Comparison of ENCODE assay signal across 21 cellular contexts in the genomic region with DNA sequence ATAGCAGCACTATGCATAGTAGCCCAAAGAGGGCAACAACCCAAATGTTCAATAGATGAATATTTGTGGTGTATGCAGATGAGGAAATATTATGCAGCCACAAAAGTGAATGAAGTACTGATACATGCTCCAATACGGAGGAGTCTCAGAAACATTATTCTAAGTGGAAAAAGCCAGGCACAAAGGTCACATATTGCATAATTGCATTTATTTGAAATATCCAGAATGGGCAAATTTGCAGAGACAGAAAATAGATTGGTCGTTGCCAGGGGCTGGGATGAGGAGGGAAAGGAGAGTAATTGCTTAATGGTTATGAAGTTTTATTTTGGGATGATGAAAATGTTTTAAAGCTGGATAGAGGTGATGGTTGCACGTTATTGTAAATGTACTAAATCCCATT.
"Had no signal": no experiment of that assay in that cellular context is flagged by ENCODE, and none has a peak within 500 bp of the region (broad histone marks: within the 10 kb centered on the region; RNA-seq: fewer than 3 reads in every experiment).

No MANE protein-coding gene starts in this region.

- H3K4me1 ChIP-seq: colonic mucosa, gastrocnemius medialis, heart right ventricle, left ventricle myocardium inferior, lower lobe of right lung had no signal

- H3K27ac ChIP-seq: colonic mucosa, epithelial cell of prostate, esophagus squamous epithelium, gastrocnemius medialis, heart right ventricle, left ventricle myocardium inferior, lower lobe of right lung had no signal

- H3K9me3 ChIP-seq: colonic mucosa, esophagus squamous epithelium, gastrocnemius medialis, heart right ventricle, lower lobe of right lung, mucosa of descending colon had no signal

- H3K36me3 ChIP-seq: colonic mucosa, esophagus squamous epithelium, gastrocnemius medialis, heart right ventricle, left ventricle myocardium inferior, lower lobe of right lung had no signal

- ATAC-seq: effector memory CD8-positive, alpha-beta T cell; esophagus mucosa; gastrocnemius medialis; heart right ventricle; lower lobe of right lung; mucosa of descending colon had no signal

- H3K4me3 ChIP-seq: colonic mucosa, esophagus squamous epithelium, gastrocnemius medialis, heart right ventricle, left ventricle myocardium inferior, lower lobe of right lung, mucosa of descending colon had no signal

- H3K27me3 ChIP-seq: colonic mucosa, gastrocnemius medialis had no signal

- DNase-seq: colonic mucosa; cortex of kidney; effector CD8-positive, alpha-beta T cell; effector memory CD8-positive, alpha-beta T cell; endodermal cell; erythroblast; esophagus squamous epithelium; foreskin fibroblast; foreskin melanocyte; gastrocnemius medialis; glutamatergic neuron; heart right ventricle; hippocampal formation; left cardiac atrium; left ventricle myocardium inferior; lower lobe of right lung; mesenchymal stem cell; mucosa of descending colon; naive B cell had no signal
